In genomic region chr12:91778091-91778819, GRCh38 we compare ENCODE assay signal across 8 cellular contexts.
DNase-seq lines count a peak whose midpoint lies in the region; ATAC-seq, FAIRE-seq and TF ChIP-seq lines count a peak whose summit lies in the region.

No MANE protein-coding gene starts in this region.

- no peak for FAIRE-seq in urothelium cell line (lab: Jason Lieb, UNC)

- intact Hi-C loops in left lung (cut with DNase I): no loop called here

- no peaks in the 10 kb centered on the region for H3K27me3 ChIP-seq in left lung

- no peak overlapping the region for H3K4me3 ChIP-seq in left lung

- H3K9me3 ChIP-seq in left lung: no peaks in the 10 kb centered on the region

- peak overlapping the region; percentile 36 to 57 for H3K27ac ChIP-seq in left lung

- peak; percentile 39 for ATAC-seq in GM18858 (IDR thresholded peaks at IDR 0.05; ENCODE audit: unreplicated experiment)
- peak; percentile 51 for ATAC-seq in HG02642 (IDR thresholded peaks at IDR 0.05; ENCODE audit: poor library complexity, unreplicated experiment)
- ATAC-seq in SK-N-SH treated with all-trans-retinoic acid at 6 μM for 48 hours: peak; percentile 48
- ATAC-seq in left lung: peak; percentile 52

- no peak for DNase-seq in left lung
- DNase-seq in NCI-H2171 (lab: John Stamatoyannopoulos, UW): no peak
- no peak for DNase-seq in urothelium cell line (ENCODE audit: low spot score)
- no peak for DNase-seq in NCI-H187 treated with DMSO at 0.1 percent for 48 hours (lab: John Stamatoyannopoulos, UW)
- DNase-seq in amygdala (lab: John Stamatoyannopoulos, UW): no peak

- peaks cover 0 to 4% of the 10 kb centered on the region in 2 donors for H3K4me1 ChIP-seq in left lung

- no peak for TF ChIP-seq CTCF in left lung (IDR thresholded peaks at IDR 0.05)

- H3K36me3 ChIP-seq in left lung: no peaks in the 10 kb centered on the region

TF ChIP-seq in SK-N-SH treated with all-trans-retinoic acid at 6 μM for 48 hours, 23 proteins besides CTCF, POLR2A, EP300 and RAD21:
- TF ChIP-seq ZNF8 (CRISPR knock-in tag; IDR thresholded peaks at IDR 0.05) (no peak), ISL1 (CRISPR knock-in tag; IDR thresholded peaks at IDR 0.05) (no peak), PPARA (CRISPR knock-in tag; IDR thresholded peaks at IDR 0.05; ENCODE audit: borderline replicate concordance) (no peak), BACH2 (CRISPR knock-in tag; IDR thresholded peaks at IDR 0.05; ENCODE audit: borderline replicate concordance) (no peak), ZNF565 (CRISPR knock-in tag; conservative IDR thresholded peaks at IDR 0.05; ENCODE audit: low read depth) (no peak), SNAI2 (CRISPR knock-in tag; IDR thresholded peaks at IDR 0.05) (no peak), GLIS3 (CRISPR knock-in tag; IDR thresholded peaks at IDR 0.05) (no peak), ARNTL (CRISPR knock-in tag; IDR thresholded peaks at IDR 0.05; ENCODE audit: borderline replicate concordance, low read depth) (no peak), PATZ1 (CRISPR knock-in tag; IDR thresholded peaks at IDR 0.05; ENCODE audit: borderline replicate concordance) (no peak), CSDC2 (CRISPR knock-in tag; IDR thresholded peaks at IDR 0.05) (no peak), ZFP30 (CRISPR knock-in tag; IDR thresholded peaks at IDR 0.05) (no peak), ESRRG (CRISPR knock-in tag; IDR thresholded peaks at IDR 0.05) (no peak), ZC3H10 (CRISPR knock-in tag; IDR thresholded peaks at IDR 0.05) (no peak), ZFP3 (CRISPR knock-in tag; IDR thresholded peaks at IDR 0.05) (no peak), RARB (CRISPR knock-in tag; IDR thresholded peaks at IDR 0.05) (no peak), OSR1 (CRISPR knock-in tag; IDR thresholded peaks at IDR 0.05) (no peak), TCF4 (CRISPR knock-in tag; IDR thresholded peaks at IDR 0.05; ENCODE audit: borderline replicate concordance) (no peak)
- TF ChIP-seq, protein P1, sequence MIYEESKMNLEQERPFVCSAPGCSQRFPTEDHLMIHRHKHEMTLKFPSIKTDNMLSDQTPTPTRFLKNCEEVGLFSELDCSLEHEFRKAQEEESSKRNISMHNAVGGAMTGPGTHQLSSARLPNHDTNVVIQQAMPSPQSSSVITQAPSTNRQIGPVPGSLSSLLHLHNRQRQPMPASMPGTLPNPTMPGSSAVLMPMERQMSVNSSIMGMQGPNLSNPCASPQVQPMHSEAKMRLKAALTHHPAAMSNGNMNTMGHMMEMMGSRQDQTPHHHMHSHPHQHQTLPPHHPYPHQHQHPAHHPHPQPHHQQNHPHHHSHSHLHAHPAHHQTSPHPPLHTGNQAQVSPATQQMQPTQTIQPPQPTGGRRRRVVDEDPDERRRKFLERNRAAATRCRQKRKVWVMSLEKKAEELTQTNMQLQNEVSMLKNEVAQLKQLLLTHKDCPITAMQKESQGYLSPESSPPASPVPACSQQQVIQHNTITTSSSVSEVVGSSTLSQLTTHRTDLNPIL (CRISPR knock-in tag; IDR thresholded peaks at IDR 0.05; ENCODE audit: low read depth): no peak
- TF ChIP-seq, protein P2, sequence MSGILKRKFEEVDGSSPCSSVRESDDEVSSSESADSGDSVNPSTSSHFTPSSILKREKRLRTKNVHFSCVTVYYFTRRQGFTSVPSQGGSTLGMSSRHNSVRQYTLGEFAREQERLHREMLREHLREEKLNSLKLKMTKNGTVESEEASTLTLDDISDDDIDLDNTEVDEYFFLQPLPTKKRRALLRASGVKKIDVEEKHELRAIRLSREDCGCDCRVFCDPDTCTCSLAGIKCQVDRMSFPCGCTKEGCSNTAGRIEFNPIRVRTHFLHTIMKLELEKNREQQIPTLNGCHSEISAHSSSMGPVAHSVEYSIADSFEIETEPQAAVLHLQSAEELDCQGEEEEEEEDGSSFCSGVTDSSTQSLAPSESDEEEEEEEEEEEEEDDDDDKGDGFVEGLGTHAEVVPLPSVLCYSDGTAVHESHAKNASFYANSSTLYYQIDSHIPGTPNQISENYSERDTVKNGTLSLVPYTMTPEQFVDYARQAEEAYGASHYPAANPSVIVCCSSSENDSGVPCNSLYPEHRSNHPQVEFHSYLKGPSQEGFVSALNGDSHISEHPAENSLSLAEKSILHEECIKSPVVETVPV (CRISPR knock-in tag; IDR thresholded peaks at IDR 0.05): no peak
